In genomic region chr13:99823961-99824360, GRCh38 we compare ENCODE assay signal across 5 cellular contexts.
"Had no signal": no experiment of that assay in that cellular context is flagged by ENCODE, and none has a peak within 500 bp of the region (broad histone marks: within the 10 kb centered on the region; RNA-seq: fewer than 3 reads in every experiment).

No MANE protein-coding gene starts in this region.

- H3K27ac ChIP-seq: HL-60 had no signal

- H3K4me1 Mint-ChIP-seq: IgD-negative memory B cell had no signal

- H3K4me3 ChIP-seq: K562 had no signal

- DNase-seq: IMR-90, KBM-7 had no signal

- H3K4me3 Mint-ChIP-seq: IgD-negative memory B cell had no signal

- H3K27me3 Mint-ChIP-seq: IgD-negative memory B cell had no signal

- H3K27ac Mint-ChIP-seq: IgD-negative memory B cell had no signal
